ENCODE assay signal across 8 cellular contexts in the genomic region with DNA sequence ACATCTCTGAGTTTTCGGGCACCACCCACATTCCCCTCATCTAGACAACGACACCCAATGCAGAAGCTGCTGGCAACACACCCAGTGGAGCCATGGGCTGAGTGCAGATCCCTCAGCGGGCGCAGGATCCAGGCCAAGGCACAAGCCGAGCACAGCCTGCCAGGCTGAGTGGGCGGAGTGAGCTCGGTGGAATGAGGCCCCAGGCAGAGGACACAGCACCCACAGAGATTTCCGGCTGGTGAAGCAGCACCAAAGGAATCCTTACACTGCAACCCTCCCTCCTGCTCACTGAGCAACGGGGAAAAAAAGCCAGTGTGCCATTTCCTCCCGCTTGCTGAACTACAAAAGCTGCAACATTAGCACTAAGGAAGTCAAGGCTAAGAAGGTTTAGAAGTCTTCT. TPM values are rescaled to one million over a fixed set of nuclear protein-coding genes. Genes with fewer than 3 reads are reported as not detected.
DNase-seq lines count a peak whose midpoint lies in the region; ATAC-seq and TF ChIP-seq lines count a peak whose summit lies in the region.

No MANE protein-coding gene starts in this region.

- no peaks in the 10 kb centered on the region for H3K36me3 ChIP-seq in aorta (ENCODE audit: control insufficient read depth in 1 of 2, insufficient read depth in 2 of 2, low read length in 1 of 2)

- H3K27me3 Mint-ChIP-seq in nephron progenitor cell (ENCODE audit: low read depth, poor library complexity), result no peaks in the 10 kb centered on the region

- peak; percentile 74 for ATAC-seq in aorta (ENCODE audit: low FRiP score)

- no peaks in the 10 kb centered on the region for H3K4me1 ChIP-seq in aorta (ENCODE audit: control insufficient read depth in 1 of 2, insufficient read depth in 2 of 2, low read length in 2 of 2)

- intact Hi-C loops in aorta (cut with DNase I), result loop anchor here in 1 of 2 donors (5.0 kb wide), 1 partner anchor 35 kb away; a partner anchor contains a TSS

- no peak overlapping the region for H3K4me3 ChIP-seq in aorta (ENCODE audit: low read length in 2 of 2)

- 33 to 36% methylated on average over 10 of the region's 10 CpGs for WGBS in aorta, 2 donors

- H3K4me3 Mint-ChIP-seq in nephron progenitor cell, result no peak overlapping the region

- TF ChIP-seq CTCF in nephron progenitor cell (IDR thresholded peaks at IDR 0.05) (no peak), GM10266 (IDR thresholded peaks at IDR 0.05; ENCODE audit: control insufficient read depth, insufficient read depth, low read depth, missing control alignments) (no peak)

- H3K9me3 ChIP-seq in aorta (ENCODE audit: control insufficient read depth, low read length), result no peaks in the 10 kb centered on the region

- H3K27me3 ChIP-seq in aorta (ENCODE audit: control insufficient read depth in 1 of 2, insufficient read depth in 2 of 2, low read length in 1 of 2), result no peaks in the 10 kb centered on the region

- H3K9me3 Mint-ChIP-seq in nephron progenitor cell, result peaks cover 43% of the 10 kb centered on the region

- H3K36me3 Mint-ChIP-seq in nephron progenitor cell (ENCODE audit: low read depth), result peaks cover 41% of the 10 kb centered on the region

- DNase-seq in H4 (ENCODE audit: low spot score) (peak; percentile 90), nephron progenitor cell (no peak), aorta (peak; percentile 84 to 88), GM10266 (ENCODE audit: extremely low spot score) (no peak), NCI-H748 treated with DMSO at 0.1 percent for 48 hours (lab: John Stamatoyannopoulos, UW) (no peak), NK-92 (lab: John Stamatoyannopoulos, UW; ENCODE audit: unreplicated experiment) (no peak)
- DNase-seq in activated CD4-positive, alpha-beta T cell treated with anti-CD3 and anti-CD28 coated beads for 24 hours (ENCODE audit: low read depth in 2 of 2), result peak; percentile 38 to 49

- peak overlapping the region; percentile 17 for H3K27ac Mint-ChIP-seq in nephron progenitor cell

- H3K27ac ChIP-seq in cingulate gyrus (ENCODE audit: low read depth, low read length) (peak overlapping the region; percentile 13), aorta (ENCODE audit: low read depth in 1 of 2, low read length in 2 of 2) (no peak overlapping the region)

- H3K4me1 Mint-ChIP-seq in nephron progenitor cell, result no peaks in the 10 kb centered on the region

RNA-seq across cellular contexts. Expression of a gene that starts 34.2 kb away (rescaled TPM):
- 4.2 and 5.7 TPM in 2 replicates for total RNA-seq in H4 (2014; rRNA removed; shearing (Covaris generic))
- 10 to 100 TPM; 27.1 to 27.3 TPM for total RNA-seq in aorta
- 10 to 100 TPM in 1 of 2 donors, 1 to 10 TPM in 1; 9.9 to 12.4 TPM for polyA plus RNA-seq in aorta

Comparison
In these comparisons a context has a peak if more than half of its experiments do, and no peak if none do; other contexts are left out.
1. DNase-seq: peak in H4 (single experiment), activated CD4-positive, alpha-beta T cell treated with anti-CD3 and anti-CD28 coated beads for 24 hours (2 of 2) and aorta (2 of 2); none in nephron progenitor cell (single experiment), GM10266 (single experiment), NCI-H748 treated with DMSO at 0.1 percent for 48 hours (single experiment) and NK-92 (single experiment).